In the genomic region with DNA sequence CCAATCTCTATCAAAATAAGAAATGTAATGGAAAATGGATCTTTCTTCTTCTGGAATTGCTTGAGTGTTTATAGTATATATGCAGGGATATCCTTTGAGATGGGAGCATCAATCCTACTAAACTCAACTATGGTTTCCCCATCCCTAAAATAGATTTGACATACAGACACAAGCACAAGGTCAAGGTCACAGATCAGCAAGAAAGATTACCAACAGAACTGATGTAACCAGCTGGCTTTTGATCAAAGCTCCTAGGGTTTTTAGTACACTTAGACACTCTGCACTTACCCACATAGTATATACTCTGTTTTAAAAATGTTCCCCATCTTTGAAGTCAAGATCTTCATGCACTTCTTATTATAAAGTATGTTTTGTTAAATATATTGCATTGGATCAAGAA, we compare ENCODE assay signal across 16 cellular contexts.
DNase-seq lines count a peak whose midpoint lies in the region; ATAC-seq, FAIRE-seq and TF ChIP-seq lines count a peak whose summit lies in the region.
"Had no signal": no experiment of that assay in that cellular context is flagged by ENCODE, and none has a peak within 500 bp of the region (broad histone marks: within the 10 kb centered on the region; RNA-seq: fewer than 3 reads in every experiment).

No MANE protein-coding gene starts in this region.

- no peak overlapping the region for H2AFZ ChIP-seq in DND-41 (ENCODE audit: low read depth, low read length)
- H2AFZ ChIP-seq: GM23248 had no signal

- H3K27me3 ChIP-seq in DND-41 (ENCODE audit: insufficient read depth, low read length, poor library complexity), result no peaks in the 10 kb centered on the region
- H3K27me3 ChIP-seq in pancreas, result no peaks in the 10 kb centered on the region
- no peaks in the 10 kb centered on the region for H3K27me3 ChIP-seq in gastroesophageal sphincter
- H3K27me3 ChIP-seq: BLaER1 treated with 17β-estradiol and CSF1 and Interleukin-3, amounts not matched to agents 10 nM and 100 nM had no signal

- no peaks in the 10 kb centered on the region for H3K4me1 ChIP-seq in DND-41 (ENCODE audit: insufficient read depth, low read length)
- H3K4me1 ChIP-seq in pancreas, result peaks cover 0 to 12% (median 11%) of the 10 kb centered on the region in 3 donors
- H3K4me1 ChIP-seq in gastroesophageal sphincter, result peaks cover 0 to 4% (median 0%) of the 10 kb centered on the region in 3 donors
- H3K4me1 ChIP-seq: HAP-1 had no signal

- ATAC-seq in DND-41 (ENCODE audit: insufficient read depth, low read depth), result peak; percentile 47; the same call in 1 of the 3 replicates
- peak; percentile 55 for ATAC-seq in left lobe of liver
- peak in 3 of 4 donors; percentile 27 to 42 (median 28) for ATAC-seq in pancreas
- no peak for ATAC-seq in Right ventricle myocardium inferior
- ATAC-seq in GM18909 (IDR thresholded peaks at IDR 0.05; ENCODE audit: poor library complexity, unreplicated experiment), result no peak
- ATAC-seq in gastroesophageal sphincter, result no peak
- ATAC-seq: CD8-positive, alpha-beta T cell had no signal

- H3K36me3 ChIP-seq in DND-41 (ENCODE audit: insufficient read depth, low read length), result peaks cover 5% of the 10 kb centered on the region; the same call in 1 of the 2 replicates
- no peaks in the 10 kb centered on the region for H3K36me3 ChIP-seq in pancreas
- peaks cover 0 to 6% of the 10 kb centered on the region in 2 donors for H3K36me3 ChIP-seq in gastroesophageal sphincter
- H3K36me3 ChIP-seq: HAP-1 had no signal

- H3K9ac ChIP-seq in DND-41 (ENCODE audit: low read depth, low read length), result no peak overlapping the region
- H3K9ac ChIP-seq: BLaER1 treated with 17β-estradiol and CSF1 and Interleukin-3, amounts not matched to agents 10 nM and 100 nM; GM23248 had no signal

- TF ChIP-seq EP300 in gastroesophageal sphincter (IDR thresholded peaks at IDR 0.05), result no peak

- TF ChIP-seq POLR2A in gastroesophageal sphincter (IDR thresholded peaks at IDR 0.05), result no peak

- peaks cover 5% of the 10 kb centered on the region; the same call in 1 of the 2 replicates for H4K20me1 ChIP-seq in DND-41 (ENCODE audit: insufficient read depth, low read length)

- TF ChIP-seq CTCF in DND-41 (IDR thresholded peaks at IDR 0.05; ENCODE audit: borderline replicate concordance, extremely low read depth, low read length, poor library complexity, severe bottlenecking) (no peak), pancreas (IDR thresholded peaks at IDR 0.05) (no peak), gastroesophageal sphincter (IDR thresholded peaks at IDR 0.05) (no peak)

- H3K9me3 ChIP-seq in DND-41 (ENCODE audit: insufficient read depth, low read length, severe bottlenecking) (no peaks in the 10 kb centered on the region), pancreas (no peaks in the 10 kb centered on the region), gastroesophageal sphincter (no peaks in the 10 kb centered on the region)
- H3K9me3 ChIP-seq: HAP-1 had no signal

- H3K4me3 ChIP-seq in DND-41 (ENCODE audit: low read depth in 1 of 2, low read length in 2 of 2), result no peak overlapping the region
- no peak overlapping the region for H3K4me3 ChIP-seq in pancreas
- no peak overlapping the region for H3K4me3 ChIP-seq in gastroesophageal sphincter
- H3K4me3 ChIP-seq: BLaER1 treated with 17β-estradiol and CSF1 and Interleukin-3, amounts not matched to agents 10 nM and 100 nM; GM23248; HAP-1 had no signal

- no peak overlapping the region for H3K4me2 ChIP-seq in DND-41 (ENCODE audit: insufficient read depth, low read length)

- no peak overlapping the region for H3K27ac ChIP-seq in DND-41 (ENCODE audit: low read length)
- no peak overlapping the region for H3K27ac ChIP-seq in pancreas
- no peak overlapping the region for H3K27ac ChIP-seq in gastroesophageal sphincter
- H3K27ac ChIP-seq: BLaER1 treated with 17β-estradiol and CSF1 and Interleukin-3, amounts not matched to agents 10 nM and 100 nM; GM23248 had no signal

- DNase-seq in DND-41, result no peak
- no peak for DNase-seq in left lobe of liver (ENCODE audit: low spot score)
- no peak for DNase-seq in pancreas
- DNase-seq in Right ventricle myocardium inferior (ENCODE audit: missing footprints), result no peak
- DNase-seq: Calu3; CD8-positive, alpha-beta T cell; GDM1; GM23248 had no signal

- FAIRE-seq in pancreas (lab: Jason Lieb, UNC), result no peak
- FAIRE-seq: GM12892, GM18507, GM19239 had no signal

- intact Hi-C loops in pancreas (cut with DNase I) (no loop called here), Right ventricle myocardium inferior (cut with DNase I) (no loop called here)

- peaks cover 41% of the 10 kb centered on the region for H3K79me2 ChIP-seq in DND-41 (ENCODE audit: insufficient read depth, low read length)

TF ChIP-seq in PFSK-1, 5 proteins besides CTCF, POLR2A, EP300 and RAD21:
- TF ChIP-seq POLR2AphosphoS5 (IDR thresholded peaks at IDR 0.05; ENCODE audit: low read depth, low read length), result 0 out of 2 replicates have a peak, but pooled peaks have one; percentile 19
- no peak for TF ChIP-seq FOXP2 (optimal IDR thresholded peaks at IDR 0.05; ENCODE audit: borderline replicate concordance, extremely low read depth, extremely low read length, insufficient read depth)

Comparison
In these comparisons a context has a peak if more than half of its experiments do, and no peak if none do; other contexts are left out.
1. ATAC-seq: peak in DND-41 (single experiment), left lobe of liver (single experiment) and pancreas (3 of 4); none in Right ventricle myocardium inferior (single experiment), GM18909 (single experiment) and gastroesophageal sphincter (single experiment).